Comparison of ENCODE assay signal across 31 cellular contexts in the genomic region with DNA sequence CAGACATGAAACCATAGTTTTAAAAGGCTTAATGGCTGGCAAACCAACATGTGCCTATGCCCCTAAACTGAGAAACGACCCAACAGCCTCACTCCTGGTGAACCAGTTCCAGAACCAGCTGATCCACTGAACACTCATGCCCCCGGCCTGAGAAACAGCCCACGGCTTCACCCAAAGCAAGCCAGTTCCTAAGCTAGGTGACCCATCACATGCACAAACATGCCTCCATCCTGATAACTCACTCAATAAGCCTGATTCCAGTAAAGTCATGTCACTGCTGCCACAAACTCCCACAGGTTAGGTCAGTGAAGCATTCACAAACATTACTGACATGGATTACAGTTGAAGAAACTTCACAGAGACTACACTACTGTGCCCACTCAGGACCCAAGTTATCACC.
"Had no signal": no experiment of that assay in that cellular context is flagged by ENCODE, and none has a peak within 500 bp of the region (broad histone marks: within the 10 kb centered on the region; RNA-seq: fewer than 3 reads in every experiment).

No MANE protein-coding gene starts in this region.

- H3K36me3 ChIP-seq: left lung, pancreas, prostate gland, stomach, thyroid gland, transverse colon, upper lobe of left lung, vagina had no signal

- H3K27me3 ChIP-seq: left lung, pancreas, stomach, testis, thyroid gland, transverse colon, upper lobe of left lung, vagina had no signal

- H3K9me3 ChIP-seq: left lung, mucosa of descending colon, pancreas, prostate gland, testis, thyroid gland, transverse colon, vagina had no signal

- H3K4me1 ChIP-seq: left lung, pancreas, prostate gland, stomach, testis, thyroid gland, transverse colon, upper lobe of left lung, vagina had no signal

- DNase-seq: hypothalamus; immature natural killer cell; kidney; left colon; midbrain; mucosa of descending colon; naive thymus-derived CD4-positive, alpha-beta T cell; nucleus accumbens; pancreas; posterior cingulate gyrus; retina; right cardiac atrium; stimulated activated CD4-positive, alpha-beta T cell treated with anti-CD3 and anti-CD28 coated beads, Interleukin-12 subunit alpha, Interleukin-12 subunit beta, amount 100 ng/mL, for 4 hours; stimulated activated CD4-positive, alpha-beta T cell treated with anti-CD3 and anti-CD28 coated beads, Interleukin-15, amount 100 ng/mL, for 24 hours; stimulated activated CD4-positive, alpha-beta T cell treated with anti-CD3 and anti-CD28 coated beads, Interleukin-2, amount 100 ng/mL, for 24 hours; stimulated activated CD4-positive, alpha-beta T cell treated with anti-CD3 and anti-CD28 coated beads, Interleukin-4, amount 100 ng/mL, for 1 hour; stimulated activated naive B cell treated with anti-CD40 and anti-IgM and Interleukin-4, amounts not matched to agents 10 μg/mL and 1 μg/mL and 100 μg/mL, for 72 hours; stimulated activated naive CD8-positive, alpha-beta T cell treated with anti-CD3 and anti-CD28 coated beads, Interleukin-15, Interleukin-2, amounts not matched to agents 100 U/mL and 50 U/mL, for 24 hours; stomach; testis; thyroid gland; transverse colon; upper lobe of left lung had no signal

- FAIRE-seq: islet of Langerhans, kidney, pancreas had no signal

- ATAC-seq: left colon; left lung; mucosa of descending colon; naive thymus-derived CD4-positive, alpha-beta T cell; natural killer cell treated with Interleukin-12 subunit alpha and Interleukin-12 subunit beta and Interleukin-15 and Interleukin-18, amount 100 ng/mL, for 72 hours; pancreas; right cardiac atrium; sciatic nerve; stimulated activated naive B cell treated with anti-CD40 and anti-IgM and Interleukin-4, amounts not matched to agents 10 μg/mL and 1 μg/mL and 100 μg/mL, for 72 hours; stimulated activated naive CD8-positive, alpha-beta T cell treated with anti-CD3 and anti-CD28 coated beads, Interleukin-15, Interleukin-2, amounts not matched to agents 100 U/mL and 50 U/mL, for 24 hours had no signal

- H3K4me3 ChIP-seq: left lung, lung, mucosa of descending colon, pancreas, prostate gland, skin epidermis, stomach, testis, thyroid gland, transverse colon, upper lobe of left lung, vagina had no signal

- H3K27ac ChIP-seq: left lung, pancreas, prostate gland, skin epidermis, stomach, testis, thyroid gland, transverse colon, upper lobe of left lung, vagina had no signal
